Comparison of ENCODE assay signal across 14 cellular contexts in the genomic region with DNA sequence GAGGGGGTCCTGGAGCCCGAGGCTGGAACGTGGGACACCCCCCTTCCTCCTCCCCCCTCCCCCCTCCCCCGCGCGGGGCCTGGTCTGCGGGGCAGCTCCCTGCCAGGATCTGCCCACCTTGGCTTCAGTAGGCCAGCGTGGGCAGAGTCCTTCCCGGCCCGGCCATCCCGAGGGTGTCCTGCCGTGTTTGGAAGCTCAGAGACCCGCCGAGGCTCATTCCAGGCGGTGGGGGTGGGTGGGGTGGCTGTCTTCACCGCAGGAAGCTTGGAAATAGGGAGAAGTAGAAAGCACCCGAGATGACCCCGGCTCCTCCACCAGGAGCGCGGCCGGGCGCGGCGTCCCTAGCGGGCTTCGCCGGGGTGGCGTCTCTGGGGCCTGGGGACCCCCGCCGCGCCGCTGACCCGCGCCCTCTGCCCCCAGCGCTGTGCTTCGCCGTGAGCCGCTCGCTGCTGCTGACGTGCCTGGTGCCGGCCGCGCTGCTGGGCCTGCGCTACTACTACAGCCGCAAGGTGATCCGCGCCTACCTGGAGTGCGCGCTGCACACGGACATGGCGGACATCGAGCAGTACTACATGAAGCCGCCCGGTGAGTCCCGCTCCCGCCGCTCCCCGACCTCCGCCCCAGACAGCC. TPM values are rescaled to one million over a fixed set of nuclear protein-coding genes. Genes with fewer than 3 reads are reported as not detected.
DNase-seq lines count a peak whose midpoint lies in the region; ATAC-seq, FAIRE-seq and TF ChIP-seq lines count a peak whose summit lies in the region.
"Had no signal": no experiment of that assay in that cellular context is flagged by ENCODE, and none has a peak within 500 bp of the region (broad histone marks: within the 10 kb centered on the region; RNA-seq: fewer than 3 reads in every experiment).

No MANE protein-coding gene starts in this region.

- no TSS peak for BruUV-seq in endothelial cell of umbilical vein (replicated peaks; lab: Mats Ljungman, UMichigan)

- H3K27ac Mint-ChIP-seq in type B pancreatic cell: no peak overlapping the region
- H3K27ac Mint-ChIP-seq in immature natural killer cell: no peak overlapping the region
- H3K27ac Mint-ChIP-seq: activated naive CD8-positive, alpha-beta T cell had no signal

- no peak overlapping the region for H2AK5ac ChIP-seq in mesendoderm (ENCODE audit: low read length)

- H3K79me2 ChIP-seq in endothelial cell of umbilical vein (ENCODE audit: control insufficient read depth, insufficient read depth, low read length) (no peaks in the 10 kb centered on the region), mesendoderm (ENCODE audit: control insufficient read depth, insufficient read depth, low read length) (no peaks in the 10 kb centered on the region)

- no peak overlapping the region for H3K4ac ChIP-seq in mesendoderm (ENCODE audit: low read depth, low read length)

- no peak overlapping the region for H3K18ac ChIP-seq in mesendoderm (ENCODE audit: low read length)

- no peak overlapping the region for H3K4me2 ChIP-seq in endothelial cell of umbilical vein (ENCODE audit: insufficient read depth, low read length)
- H3K4me2 ChIP-seq in mesendoderm (ENCODE audit: low read length): peak overlapping the region; percentile 15

- no peak overlapping the region for H4K5ac ChIP-seq in mesendoderm (ENCODE audit: low read length)

- H2AFZ ChIP-seq in endothelial cell of umbilical vein (ENCODE audit: low read depth, low read length): no peak overlapping the region

- peak overlapping the region; percentile 1 for H3K23ac ChIP-seq in mesendoderm (ENCODE audit: low read length)

- DNase-seq in left ventricle myocardium superior: peak; percentile 24
- DNase-seq in right atrium auricular region (ENCODE audit: low spot score): no peak
- no peak for DNase-seq in endothelial cell of umbilical vein (ENCODE audit: low read depth, low spot score)
- peak; percentile 66 for DNase-seq in mesendoderm
- no peak for DNase-seq in type B pancreatic cell (ENCODE audit: extremely low spot score, unreplicated experiment)
- no peak for DNase-seq in SW 1271 (lab: John Stamatoyannopoulos, UW)
- DNase-seq in NCI-H187 treated with DMSO at 0.1 percent for 48 hours (lab: John Stamatoyannopoulos, UW): no peak
- DNase-seq in immature natural killer cell: no peak
- DNase-seq: EL, OCI-M1, sigmoid colon had no signal

- H3K27ac ChIP-seq in right atrium auricular region (no peak overlapping the region), endothelial cell of umbilical vein (ENCODE audit: insufficient read depth, low read depth, low read length) (no peak overlapping the region), mesendoderm (ENCODE audit: low read depth, low read length) (no peak overlapping the region)
- H3K27ac ChIP-seq: gastroesophageal sphincter, sigmoid colon had no signal

- H2BK15ac ChIP-seq in mesendoderm (replicated peaks; ENCODE audit: low read depth): no peak overlapping the region

- CTCF ChIA-PET in endothelial cell of umbilical vein (lab: Charles Lee): interaction anchor here (0.6 to 0.7 kb wide), 2 partner anchors 352 to 538 kb away, joined by 3 to 4 read pairs; no protein-coding TSS in a partner anchor

- H3K9me3 ChIP-seq in right atrium auricular region: no peaks in the 10 kb centered on the region
- no peaks in the 10 kb centered on the region for H3K9me3 ChIP-seq in endothelial cell of umbilical vein (replicated peaks; ENCODE audit: control insufficient read depth, insufficient read depth, low read length)
- H3K9me3 ChIP-seq: gastroesophageal sphincter, sigmoid colon had no signal

- H3K4me1 Mint-ChIP-seq in type B pancreatic cell (ENCODE audit: unreplicated experiment): no peaks in the 10 kb centered on the region
- peaks cover 0 to 3% of the 10 kb centered on the region in 2 donors for H3K4me1 Mint-ChIP-seq in immature natural killer cell

- POLR2A ChIA-PET in endothelial cell of umbilical vein (lab: Charles Lee): no interaction called here

- H4K20me1 ChIP-seq in endothelial cell of umbilical vein (replicated peaks; ENCODE audit: control insufficient read depth, extremely low read depth, insufficient read depth, low read length): no peaks in the 10 kb centered on the region

- no peak overlapping the region for H2BK120ac ChIP-seq in mesendoderm (ENCODE audit: low read depth, low read length)

- no peak for TF ChIP-seq CTCF in right atrium auricular region (IDR thresholded peaks at IDR 0.05)
- TF ChIP-seq CTCF in endothelial cell of umbilical vein (IDR thresholded peaks at IDR 0.05; ENCODE audit: extremely low read depth in 1 of 2, insufficient read depth in 1 of 2, low read depth in 1 of 2, low read length in 2 of 2): no peak
- TF ChIP-seq CTCF in type B pancreatic cell (conservative IDR thresholded peaks at IDR 0.05): peak; percentile 54

- H3K56ac ChIP-seq in mesendoderm (ENCODE audit: low read length): peak overlapping the region; percentile 60

- H3K27me3 ChIP-seq in right atrium auricular region (peaks cover 0 to 6% of the 10 kb centered on the region in 2 donors), endothelial cell of umbilical vein (ENCODE audit: control insufficient read depth in 2 of 2, insufficient read depth in 2 of 2, low read length in 2 of 2) (peaks cover 22 to 36% of the 10 kb centered on the region in 2 experiments), mesendoderm (ENCODE audit: insufficient read depth, low read length, poor library complexity) (peaks cover 24% of the 10 kb centered on the region)

- no CpG with 5 or more reads among the region's 58 CpGs for WGBS in mesendoderm (ENCODE audit: extremely low coverage, insufficient coverage, low lambda C conversion rate)

- H3K36me3 Mint-ChIP-seq in type B pancreatic cell (no peaks in the 10 kb centered on the region), immature natural killer cell (no peaks in the 10 kb centered on the region)
- H3K36me3 Mint-ChIP-seq: activated naive CD8-positive, alpha-beta T cell had no signal

- H3K4me3 Mint-ChIP-seq in type B pancreatic cell (peak overlapping the region; percentile 76), immature natural killer cell (no peak overlapping the region)

- intact Hi-C loops in left ventricle myocardium superior (cut with micrococcal nuclease): no loop called here
- intact Hi-C loops in endothelial cell of umbilical vein (cut with micrococcal nuclease): no loop called here

- TF ChIP-seq POLR2A in endothelial cell of umbilical vein (IDR thresholded peaks at IDR 0.05; ENCODE audit: low read depth, low read length): no peak

- H3K4me1 ChIP-seq in right atrium auricular region: peaks cover 0 to 15% of the 10 kb centered on the region in 2 donors
- no peaks in the 10 kb centered on the region for H3K4me1 ChIP-seq in endothelial cell of umbilical vein (ENCODE audit: control insufficient read depth, extremely low read depth, insufficient read depth, low read length)
- H3K4me1 ChIP-seq in mesendoderm (ENCODE audit: control insufficient read depth, low read depth, low read length): no peaks in the 10 kb centered on the region

- ATAC-seq in left ventricle myocardium superior: no peak
- ATAC-seq: gastroesophageal sphincter had no signal

- H3K9me3 Mint-ChIP-seq in type B pancreatic cell (no peaks in the 10 kb centered on the region), immature natural killer cell (no peaks in the 10 kb centered on the region)

- dilution Hi-C loops in endothelial cell of umbilical vein (cut with MboI; ENCODE audit: extremely low pct_ligation_motif_present, low sequenced_read_pairs): no loop called here

- H3K36me3 ChIP-seq in right atrium auricular region (no peaks in the 10 kb centered on the region), endothelial cell of umbilical vein (ENCODE audit: control insufficient read depth in 2 of 2, extremely low read depth in 1 of 2, insufficient read depth in 2 of 2, low read length in 2 of 2) (no peaks in the 10 kb centered on the region), mesendoderm (ENCODE audit: control insufficient read depth, insufficient read depth, low read length) (no peaks in the 10 kb centered on the region)
- H3K36me3 ChIP-seq: gastroesophageal sphincter, sigmoid colon had no signal

- no peak for FAIRE-seq in endothelial cell of umbilical vein (lab: Jason Lieb, UNC)
- FAIRE-seq: urothelium cell line had no signal

- no peaks in the 10 kb centered on the region for H3K9me1 ChIP-seq in endothelial cell of umbilical vein (replicated peaks; ENCODE audit: control insufficient read depth, extremely low read depth, insufficient read depth, low read length)

- H3K9ac ChIP-seq in endothelial cell of umbilical vein (replicated peaks; ENCODE audit: extremely low read depth, insufficient read depth, low read length): no peak overlapping the region
- no peak overlapping the region for H3K9ac ChIP-seq in mesendoderm (ENCODE audit: low read length)

- H4K8ac ChIP-seq in mesendoderm (ENCODE audit: low read depth, low read length): no peak overlapping the region

- no peak overlapping the region for H2BK5ac ChIP-seq in mesendoderm (ENCODE audit: low read length)

- H3K4me3 ChIP-seq in right atrium auricular region: no peak overlapping the region
- no peak overlapping the region for H3K4me3 ChIP-seq in endothelial cell of umbilical vein (replicated peaks in 1 of 3; ENCODE audit: insufficient read depth in 1 of 3, low read depth in 1 of 3, low read length in 3 of 3)
- no peak overlapping the region for H3K4me3 ChIP-seq in mesendoderm (ENCODE audit: low read length)

- H3K79me1 ChIP-seq in mesendoderm (ENCODE audit: low read length): no peaks in the 10 kb centered on the region

- H3K27me3 Mint-ChIP-seq in type B pancreatic cell (peaks cover 23% of the 10 kb centered on the region), immature natural killer cell (ENCODE audit: low read depth in 3 of 3) (peaks cover 2 to 17% (median 6%) of the 10 kb centered on the region in 3 donors)

RNA-seq across cellular contexts. Expression of gene NAT8L, which starts 1.6 kb away (rescaled TPM):
- total RNA-seq in left ventricle myocardium superior: 0.82 TPM
- total RNA-seq in right atrium auricular region: 1 to 10 TPM; 3.0 to 3.2 TPM
- 0.11 and 0.12 TPM in 2 replicates for total RNA-seq in endothelial cell of umbilical vein
- polyA plus RNA-seq in endothelial cell of umbilical vein: 0.10 and 0.11 TPM in 2 replicates
- 0.04 and 0.06 TPM in 2 replicates for polyA plus RNA-seq in endothelial cell of umbilical vein (2011; cell fraction: cytosol; rRNA removed)
- polyA plus RNA-seq in endothelial cell of umbilical vein (2011; cell fraction: nucleus; rRNA removed): 0.09 and 0.11 TPM in 2 replicates
- 0.08 and 0.15 TPM in 2 replicates for polyA plus RNA-seq in endothelial cell of umbilical vein (2012)
- polyA minus RNA-seq in endothelial cell of umbilical vein: 1.1 and 2.4 TPM in 2 replicates
- 2.5 TPM for polyA minus RNA-seq in endothelial cell of umbilical vein (2011; cell fraction: cytosol; rRNA and poly(A)+ RNA removed)
- polyA minus RNA-seq in endothelial cell of umbilical vein (2011; cell fraction: nucleus; rRNA and poly(A)+ RNA removed): 0.05 TPM in 1 of 2 replicates, not detected in the other
- polyA plus RNA-seq in mesendoderm (2013, experiment 1 of 2): 1.2 TPM
- polyA plus RNA-seq in mesendoderm (2013, experiment 2 of 2): 1.2 TPM
- total RNA-seq in type B pancreatic cell (ENCODE audit: low replicate concordance): 9.6 and 14.9 TPM in 2 replicates
- polyA plus RNA-seq in immature natural killer cell: not detected

RNA-seq across cellular contexts. Expression of gene NELFA, which starts 51.9 kb away (rescaled TPM):
- total RNA-seq in left ventricle myocardium superior (10.0 TPM), right atrium auricular region (10 to 100 TPM in 1 of 2 donors, 1 to 10 TPM in 1; 8.0 to 12.7 TPM), endothelial cell of umbilical vein (27.3 and 30.3 TPM in 2 replicates), type B pancreatic cell (ENCODE audit: low replicate concordance) (42.2 and 44.8 TPM in 2 replicates)
- polyA plus RNA-seq in endothelial cell of umbilical vein (22.8 and 23.5 TPM in 2 replicates), immature natural killer cell (10 to 100 TPM in 2 of 3 donors, 1 to 10 TPM in 1; 6.0 to 28.6 (median 10.2) TPM)
- polyA plus RNA-seq in endothelial cell of umbilical vein (2011; cell fraction: cytosol; rRNA removed): 13.5 and 17.8 TPM in 2 replicates
- polyA plus RNA-seq in endothelial cell of umbilical vein (2011; cell fraction: nucleus; rRNA removed): 27.8 and 28.5 TPM in 2 replicates
- 14.1 and 17.7 TPM in 2 replicates for polyA plus RNA-seq in endothelial cell of umbilical vein (2012)
- polyA minus RNA-seq in endothelial cell of umbilical vein: 9.7 and 11.4 TPM in 2 replicates
- polyA minus RNA-seq in endothelial cell of umbilical vein (2011; cell fraction: cytosol; rRNA and poly(A)+ RNA removed): 11.0 TPM
- polyA minus RNA-seq in endothelial cell of umbilical vein (2011; cell fraction: nucleus; rRNA and poly(A)+ RNA removed): 7.0 and 23.4 TPM in 2 replicates
- 40.5 TPM for polyA plus RNA-seq in mesendoderm (2013, experiment 1 of 2)
- polyA plus RNA-seq in mesendoderm (2013, experiment 2 of 2): 39.0 TPM

Comparison
In these comparisons a context has a peak if more than half of its experiments do, and no peak if none do; other contexts are left out.
1. DNase-seq: peak in left ventricle myocardium superior (single experiment) and mesendoderm (single experiment); none in right atrium auricular region (single experiment), endothelial cell of umbilical vein (single experiment), type B pancreatic cell (single experiment), SW 1271 (0 of 2), NCI-H187 treated with DMSO at 0.1 percent for 48 hours (single experiment) and immature natural killer cell (0 of 3).